7 cellular contexts compared by ENCODE assay signal in the genomic region with DNA sequence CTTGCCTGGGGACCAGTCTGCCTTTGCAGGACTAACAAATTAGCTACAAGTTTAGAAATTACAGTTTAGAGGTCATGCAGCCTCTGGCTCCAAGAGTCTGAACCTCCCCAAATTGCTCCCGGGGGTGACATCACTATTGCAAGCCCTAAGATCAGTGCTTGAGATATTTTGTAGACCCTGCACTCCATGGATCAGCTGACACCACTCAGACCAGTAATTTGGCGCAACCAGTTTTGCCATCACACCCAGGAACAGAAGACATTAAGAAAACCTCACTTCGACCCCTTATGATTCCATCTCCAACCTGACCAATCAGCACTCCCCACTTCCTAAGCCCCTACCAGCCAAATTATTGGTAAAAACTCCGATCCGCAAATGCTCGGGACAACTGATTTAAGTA. TPM values are rescaled to one million over a fixed set of nuclear protein-coding genes. Genes with fewer than 3 reads are reported as not detected.
DNase-seq lines count a peak whose midpoint lies in the region; ATAC-seq and TF ChIP-seq lines count a peak whose summit lies in the region.
"Not testable (repeated sequence)": the region's sequence is repeated elsewhere in the genome, so short reads cannot be mapped to it uniquely, and the experiment has no call there.

No MANE protein-coding gene starts in this region.

- H3K4me3 Mint-ChIP-seq in Calu3 (ENCODE audit: low read depth, unreplicated experiment), result peak overlapping the region; percentile 83
- H3K4me3 Mint-ChIP-seq in activated CD4-positive, alpha-beta memory T cell treated with anti-CD3 and anti-CD28 coated beads for 36 hours, result peak overlapping the region; percentile 100
- H3K4me3 Mint-ChIP-seq in activated naive CD4-positive, alpha-beta T cell treated with anti-CD3 and anti-CD28 coated beads, Interleukin-2, amount 10 ng/mL, durations not matched to agents 7 days and 5 days, result peak overlapping the region; percentile 94
- H3K4me3 Mint-ChIP-seq in effector memory CD8-positive, alpha-beta T cell, result peak overlapping the region; percentile 97 to 100
- H3K4me3 Mint-ChIP-seq in natural killer cell, result peak overlapping the region; percentile 75
- H3K4me3 Mint-ChIP-seq in stimulated activated effector memory CD8-positive, alpha-beta T cell treated with anti-CD3 and anti-CD28 coated beads, Interleukin-12 subunit alpha, Interleukin-12 subunit beta, amount 100 ng/mL, for 72 hours, result peak overlapping the region; percentile 97

- H3K79me2 ChIP-seq in SK-N-SH (ENCODE audit: insufficient read depth), result peaks cover 28% of the 10 kb centered on the region

- 0 out of 2 replicates have a peak overlapping the region, but pooled peaks have one; percentile 35 for H2AFZ ChIP-seq in SK-N-SH (ENCODE audit: low read depth)

- TF ChIP-seq EP300 in SK-N-SH (IDR thresholded peaks at IDR 0.05; ENCODE audit: borderline replicate concordance in 1 of 2, low read depth in 1 of 2, low read length in 1 of 2), result not testable (repeated sequence)

- H3K27ac Mint-ChIP-seq in Calu3 (ENCODE audit: unreplicated experiment); stimulated activated effector memory CD8-positive, alpha-beta T cell treated with anti-CD3 and anti-CD28 coated beads, Interleukin-12 subunit alpha, Interleukin-12 subunit beta, amount 100 ng/mL, for 72 hours: not testable (repeated sequence)
- peak overlapping the region; percentile 8 for H3K27ac Mint-ChIP-seq in activated CD4-positive, alpha-beta memory T cell treated with anti-CD3 and anti-CD28 coated beads for 36 hours
- H3K27ac Mint-ChIP-seq in activated naive CD4-positive, alpha-beta T cell treated with anti-CD3 and anti-CD28 coated beads, Interleukin-2, amount 10 ng/mL, durations not matched to agents 7 days and 5 days, result peak overlapping the region; percentile 35
- peak overlapping the region in 1 of 2 donors; percentile 84 for H3K27ac Mint-ChIP-seq in effector memory CD8-positive, alpha-beta T cell
- H3K27ac Mint-ChIP-seq in natural killer cell, result peak overlapping the region in 1 of 2 donors; percentile 18

- WGBS in SK-N-SH (ENCODE audit: low lambda C conversion rate), result 87% methylated on average over 5 of the region's 6 CpGs

- not testable (repeated sequence) for H3K27me3 Mint-ChIP-seq in Calu3 (ENCODE audit: unreplicated experiment); activated CD4-positive, alpha-beta memory T cell treated with anti-CD3 and anti-CD28 coated beads for 36 hours; activated naive CD4-positive, alpha-beta T cell treated with anti-CD3 and anti-CD28 coated beads, Interleukin-2, amount 10 ng/mL, durations not matched to agents 7 days and 5 days; effector memory CD8-positive, alpha-beta T cell; natural killer cell (ENCODE audit: low read depth in 2 of 2)

- not testable (repeated sequence) for H3F3A ChIP-seq in SK-N-SH (replicated peaks; ENCODE audit: insufficient read depth)

- not testable (repeated sequence) for ATAC-seq in effector memory CD8-positive, alpha-beta T cell (replicated peaks); natural killer cell; stimulated activated effector memory CD8-positive, alpha-beta T cell treated with anti-CD3 and anti-CD28 coated beads, Interleukin-12 subunit alpha, Interleukin-12 subunit beta, amount 100 ng/mL, for 72 hours

- H3K9me3 Mint-ChIP-seq in Calu3 (ENCODE audit: low read depth, unreplicated experiment); activated CD4-positive, alpha-beta memory T cell treated with anti-CD3 and anti-CD28 coated beads for 36 hours; activated naive CD4-positive, alpha-beta T cell treated with anti-CD3 and anti-CD28 coated beads, Interleukin-2, amount 10 ng/mL, durations not matched to agents 7 days and 5 days; effector memory CD8-positive, alpha-beta T cell; natural killer cell; stimulated activated effector memory CD8-positive, alpha-beta T cell treated with anti-CD3 and anti-CD28 coated beads, Interleukin-12 subunit alpha, Interleukin-12 subunit beta, amount 100 ng/mL, for 72 hours: not testable (repeated sequence)

- H3K4me1 ChIP-seq in SK-N-SH (ENCODE audit: control insufficient read depth in 1 of 2, insufficient read depth in 2 of 2, low read depth in 1 of 2, low read length in 1 of 2), result peaks cover 8 to 17% of the 10 kb centered on the region in 2 experiments

- H3K9me3 ChIP-seq in SK-N-SH, result not testable (repeated sequence)

- H3K36me3 ChIP-seq in SK-N-SH (replicated peaks in 1 of 2; ENCODE audit: control insufficient read depth in 1 of 2, insufficient read depth in 2 of 2, low read length in 1 of 2), result not testable (repeated sequence)

- TF ChIP-seq RAD21 in SK-N-SH (IDR thresholded peaks at IDR 0.05; ENCODE audit: low read length), result not testable (repeated sequence)

- TF ChIP-seq CTCF in Calu3 (IDR thresholded peaks at IDR 0.05; ENCODE audit: unreplicated experiment); SK-N-SH (IDR thresholded peaks at IDR 0.05); natural killer cell (IDR thresholded peaks at IDR 0.05): not testable (repeated sequence)

- DNase-seq in Calu3; SK-N-SH; activated CD4-positive, alpha-beta memory T cell treated with anti-CD3 and anti-CD28 coated beads for 36 hours; activated naive CD4-positive, alpha-beta T cell treated with anti-CD3 and anti-CD28 coated beads, Interleukin-2, amount 10 ng/mL, durations not matched to agents 7 days and 5 days; effector memory CD8-positive, alpha-beta T cell; natural killer cell; stimulated activated effector memory CD8-positive, alpha-beta T cell treated with anti-CD3 and anti-CD28 coated beads, Interleukin-12 subunit alpha, Interleukin-12 subunit beta, amount 100 ng/mL, for 72 hours (ENCODE audit: low spot score in 2 of 2): not testable (repeated sequence)

- not testable (repeated sequence) for BruUV-seq in Calu3 (replicated peaks; lab: Mats Ljungman, UMichigan)

- not testable (repeated sequence) for H4K20me1 ChIP-seq in SK-N-SH (ENCODE audit: insufficient read depth)

- H3K27ac ChIP-seq in SK-N-SH (ENCODE audit: low read depth in 2 of 2, low read length in 1 of 2), result not testable (repeated sequence)

- not testable (repeated sequence) for H3K27me3 ChIP-seq in SK-N-SH (ENCODE audit: insufficient read depth)

- peaks cover 21% of the 10 kb centered on the region for H3K4me1 Mint-ChIP-seq in Calu3 (ENCODE audit: low read depth, unreplicated experiment)
- peaks cover 48% of the 10 kb centered on the region for H3K4me1 Mint-ChIP-seq in activated CD4-positive, alpha-beta memory T cell treated with anti-CD3 and anti-CD28 coated beads for 36 hours (ENCODE audit: low read depth)
- peaks cover 67% of the 10 kb centered on the region for H3K4me1 Mint-ChIP-seq in activated naive CD4-positive, alpha-beta T cell treated with anti-CD3 and anti-CD28 coated beads, Interleukin-2, amount 10 ng/mL, durations not matched to agents 7 days and 5 days
- peaks cover 28 to 39% of the 10 kb centered on the region in 2 donors for H3K4me1 Mint-ChIP-seq in effector memory CD8-positive, alpha-beta T cell (ENCODE audit: low read depth in 2 of 2)
- H3K4me1 Mint-ChIP-seq in natural killer cell, result peaks cover 36 to 50% of the 10 kb centered on the region in 2 donors
- H3K4me1 Mint-ChIP-seq in stimulated activated effector memory CD8-positive, alpha-beta T cell treated with anti-CD3 and anti-CD28 coated beads, Interleukin-12 subunit alpha, Interleukin-12 subunit beta, amount 100 ng/mL, for 72 hours, result peaks cover 37% of the 10 kb centered on the region

- not testable (repeated sequence) for H3K4me3 ChIP-seq in SK-N-SH (ENCODE audit: low read depth in 2 of 2, low read length in 1 of 2)

- not testable (repeated sequence) for H3K9me2 ChIP-seq in SK-N-SH

- peaks cover 45% of the 10 kb centered on the region for H3K36me3 Mint-ChIP-seq in Calu3 (ENCODE audit: insufficient read depth, unreplicated experiment)
- not testable (repeated sequence) for H3K36me3 Mint-ChIP-seq in activated CD4-positive, alpha-beta memory T cell treated with anti-CD3 and anti-CD28 coated beads for 36 hours; activated naive CD4-positive, alpha-beta T cell treated with anti-CD3 and anti-CD28 coated beads, Interleukin-2, amount 10 ng/mL, durations not matched to agents 7 days and 5 days; natural killer cell
- peaks cover 22% of the 10 kb centered on the region for H3K36me3 Mint-ChIP-seq in effector memory CD8-positive, alpha-beta T cell (ENCODE audit: insufficient read depth)
- H3K36me3 Mint-ChIP-seq in stimulated activated effector memory CD8-positive, alpha-beta T cell treated with anti-CD3 and anti-CD28 coated beads, Interleukin-12 subunit alpha, Interleukin-12 subunit beta, amount 100 ng/mL, for 72 hours, result peaks cover 29% of the 10 kb centered on the region

- CTCF ChIA-PET in Calu3 (lab: Charles Lee); SK-N-SH (lab: Yijun Ruan, JAX); activated CD4-positive, alpha-beta memory T cell treated with anti-CD3 and anti-CD28 coated beads for 36 hours (lab: Charles Lee); activated naive CD4-positive, alpha-beta T cell treated with anti-CD3 and anti-CD28 coated beads, Interleukin-2, amount 10 ng/mL, durations not matched to agents 7 days and 5 days (lab: Charles Lee): not testable (repeated sequence)

- intact Hi-C loops in Calu3 (cut with micrococcal nuclease; ENCODE audit: unreplicated experiment), result not testable (repeated sequence)
- intact Hi-C loops in activated CD4-positive, alpha-beta memory T cell treated with anti-CD3 and anti-CD28 coated beads for 36 hours (cut with micrococcal nuclease), result loop anchor here (2.0 to 10.0 kb wide), 6 partner anchors 216 to 1311 kb away; a partner anchor contains a TSS
- intact Hi-C loops in natural killer cell (cut with micrococcal nuclease), result loop anchor here (10.0 kb wide), 1 partner anchor 976 kb away; a partner anchor contains a TSS

- POLR2A ChIA-PET in SK-N-SH (lab: Yijun Ruan, JAX), result not testable (repeated sequence)
- POLR2A ChIA-PET in activated CD4-positive, alpha-beta memory T cell treated with anti-CD3 and anti-CD28 coated beads for 36 hours (lab: Charles Lee), result interaction anchor here (1.8 kb wide), 1 partner anchor 977 kb away, joined by 4 read pairs; no protein-coding TSS in a partner anchor

- H3K4me2 ChIP-seq in SK-N-SH, result not testable (repeated sequence)

- H3K9ac ChIP-seq in SK-N-SH, result not testable (repeated sequence)

RNA-seq across cellular contexts. Expression of a gene that starts 1.1 kb away (rescaled TPM):
- total RNA-seq in Calu3 (2022) (24.7 and 33.0 TPM in 2 replicates), natural killer cell (10 to 100 TPM; 28.1 to 37.6 (median 28.6) TPM)
- 5.2 and 6.0 TPM in 2 replicates for polyA plus RNA-seq in SK-N-SH (2012; rRNA removed)
- 5.2 and 6.3 TPM in 2 replicates for polyA plus RNA-seq in SK-N-SH (2012; cell fraction: cytosol; rRNA removed)
- 3.8 TPM in 2 replicates for polyA plus RNA-seq in SK-N-SH (2012; cell fraction: nucleus; rRNA removed)
- total RNA-seq in activated CD4-positive, alpha-beta memory T cell treated with anti-CD3 and anti-CD28 coated beads for 36 hours, result 10 to 100 TPM; 32.3 to 34.3 TPM

RNA-seq across cellular contexts. Expression of a gene that starts 2.1 kb away (rescaled TPM):
- 19.9 and 22.5 TPM in 2 replicates for total RNA-seq in Calu3 (2022)
- 5.6 and 7.7 TPM in 2 replicates for polyA plus RNA-seq in SK-N-SH (2012; rRNA removed)
- 2.9 and 4.0 TPM in 2 replicates for polyA plus RNA-seq in SK-N-SH (2012; cell fraction: cytosol; rRNA removed)
- 15.8 and 21.0 TPM in 2 replicates for polyA plus RNA-seq in SK-N-SH (2012; cell fraction: nucleus; rRNA removed)
- total RNA-seq in activated CD4-positive, alpha-beta memory T cell treated with anti-CD3 and anti-CD28 coated beads for 36 hours, result 10 to 100 TPM; 12.5 to 12.6 TPM
- total RNA-seq in natural killer cell, result 10 to 100 TPM; 31.0 to 45.9 (median 35.5) TPM
